In the genomic region with DNA sequence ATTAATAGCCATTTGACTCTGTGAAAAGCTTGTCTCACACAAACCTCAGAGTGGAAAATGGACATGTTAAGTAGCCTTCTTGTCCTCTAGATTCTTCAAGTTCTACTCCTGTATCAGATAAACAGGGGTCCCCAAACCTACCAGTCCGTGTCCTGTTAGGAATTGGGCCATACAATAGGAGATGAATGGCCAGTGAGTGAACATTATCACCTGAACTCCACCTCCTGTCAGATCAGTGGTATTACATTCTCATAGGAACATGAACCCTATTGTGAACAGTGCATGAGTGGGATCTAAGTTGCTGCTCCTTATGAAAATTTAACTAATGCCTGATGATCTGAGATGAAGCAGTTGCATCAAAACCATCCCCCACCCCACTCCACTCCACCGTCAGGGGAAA, we compare ENCODE assay signal across 9 cellular contexts.
DNase-seq lines count a peak whose midpoint lies in the region; ATAC-seq and TF ChIP-seq lines count a peak whose summit lies in the region.
"Had no signal": no experiment of that assay in that cellular context is flagged by ENCODE, and none has a peak within 500 bp of the region (broad histone marks: within the 10 kb centered on the region; RNA-seq: fewer than 3 reads in every experiment).

No MANE protein-coding gene starts in this region.

- H3K27me3 Mint-ChIP-seq in neural crest cell (ENCODE audit: low read depth): no peaks in the 10 kb centered on the region

- no peaks in the 10 kb centered on the region for H3K4me1 Mint-ChIP-seq in neural crest cell

- no peak overlapping the region for H3K4me3 ChIP-seq in astrocyte of the cerebellum (ENCODE audit: low read depth, low read length)
- H3K4me3 ChIP-seq: skin epidermis had no signal

- no peak overlapping the region for H3K4me3 Mint-ChIP-seq in neural crest cell

- H3K9me3 Mint-ChIP-seq in neural crest cell: no peaks in the 10 kb centered on the region

- no peak overlapping the region for H3K27ac Mint-ChIP-seq in neural crest cell (ENCODE audit: unreplicated experiment)

- ATAC-seq in HG03469 (IDR thresholded peaks at IDR 0.05; ENCODE audit: unreplicated experiment) (peak; percentile 67), HG03139 (IDR thresholded peaks at IDR 0.05; ENCODE audit: unreplicated experiment) (no peak)
- no peak for ATAC-seq in activated CD4-positive, CD25-positive, alpha-beta regulatory T cell treated with anti-CD3 and anti-CD28 coated beads, Interleukin-2, amount 50 U/mL, for 24 hours

- peak; percentile 62 for TF ChIP-seq CTCF in astrocyte of the cerebellum (IDR thresholded peaks at IDR 0.05; ENCODE audit: low read depth, low read length, missing control alignments)
- peak; percentile 59 for TF ChIP-seq CTCF in neural crest cell (conservative IDR thresholded peaks at IDR 0.05)

- in situ Hi-C loops in astrocyte of the cerebellum (cut with HindIII; ENCODE audit: low sequenced_read_pairs): no loop called here

- no peaks in the 10 kb centered on the region for H3K36me3 Mint-ChIP-seq in neural crest cell (ENCODE audit: low read depth)

- DNase-seq in SKM-1 treated with dmso at 0.1 percent for 144 hours (lab: John Stamatoyannopoulos, UW; ENCODE audit: unreplicated experiment) (peak; percentile 29), SKM-1 (lab: John Stamatoyannopoulos, UW; ENCODE audit: unreplicated experiment) (no peak), astrocyte of the cerebellum (ENCODE audit: low read depth) (peak; percentile 11), neural crest cell (ENCODE audit: low read depth, low spot score) (no peak)
- DNase-seq in NK-92 treated with Interleukin-12 subunit alpha and Interleukin-12 subunit beta, amount 100 ng/mL, for 24 hours (lab: John Stamatoyannopoulos, UW): no peak

Comparison
In these comparisons a context has a peak if more than half of its experiments do, and no peak if none do; other contexts are left out.
1. DNase-seq: peak in SKM-1 treated with dmso at 0.1 percent for 144 hours (single experiment) and astrocyte of the cerebellum (single experiment); none in SKM-1 (single experiment), neural crest cell (single experiment) and NK-92 treated with Interleukin-12 subunit alpha and Interleukin-12 subunit beta, amount 100 ng/mL, for 24 hours (single experiment).